In the genomic region with DNA sequence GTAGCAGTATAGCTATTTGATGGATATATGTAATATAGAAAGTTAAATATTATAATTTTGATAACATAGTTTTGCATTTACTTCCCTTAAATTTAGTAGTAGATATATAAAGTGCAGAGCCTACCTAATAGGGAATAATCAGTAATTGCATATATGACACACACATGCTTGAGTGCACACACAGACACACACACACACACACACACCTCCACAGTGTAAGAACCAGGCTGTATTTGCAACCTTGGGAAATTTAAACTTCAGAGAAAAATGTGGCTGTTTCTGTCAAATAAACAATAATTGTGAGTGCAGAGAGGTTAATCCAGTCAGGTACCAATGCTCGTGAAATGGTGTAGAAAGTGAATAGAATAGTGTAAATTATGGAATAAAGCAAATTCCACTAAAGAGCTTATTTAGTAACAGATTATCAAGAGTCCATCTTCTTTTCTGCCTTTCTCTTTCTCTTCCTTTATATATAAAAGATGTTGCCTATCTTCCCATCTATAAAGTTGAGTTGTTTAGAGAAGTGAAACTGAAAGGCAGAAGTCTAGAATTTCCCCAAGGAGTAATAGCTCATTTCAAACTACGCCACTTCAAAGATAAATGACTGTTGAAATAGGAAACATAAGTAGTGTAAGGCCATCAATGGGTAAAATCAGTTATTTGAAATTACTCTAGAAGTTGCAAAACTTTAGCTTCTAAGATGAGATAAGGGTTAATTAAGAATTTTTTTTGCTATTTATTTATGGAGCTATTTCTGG, we compare ENCODE assay signal across 1 cellular context.
TF ChIP-seq lines count a peak whose summit lies in the region.

No MANE protein-coding gene starts in this region.

TF ChIP-seq in GM12878, 131 proteins besides CTCF, POLR2A, EP300 and RAD21 (continued from another document):
- TF ChIP-seq, protein P1, sequence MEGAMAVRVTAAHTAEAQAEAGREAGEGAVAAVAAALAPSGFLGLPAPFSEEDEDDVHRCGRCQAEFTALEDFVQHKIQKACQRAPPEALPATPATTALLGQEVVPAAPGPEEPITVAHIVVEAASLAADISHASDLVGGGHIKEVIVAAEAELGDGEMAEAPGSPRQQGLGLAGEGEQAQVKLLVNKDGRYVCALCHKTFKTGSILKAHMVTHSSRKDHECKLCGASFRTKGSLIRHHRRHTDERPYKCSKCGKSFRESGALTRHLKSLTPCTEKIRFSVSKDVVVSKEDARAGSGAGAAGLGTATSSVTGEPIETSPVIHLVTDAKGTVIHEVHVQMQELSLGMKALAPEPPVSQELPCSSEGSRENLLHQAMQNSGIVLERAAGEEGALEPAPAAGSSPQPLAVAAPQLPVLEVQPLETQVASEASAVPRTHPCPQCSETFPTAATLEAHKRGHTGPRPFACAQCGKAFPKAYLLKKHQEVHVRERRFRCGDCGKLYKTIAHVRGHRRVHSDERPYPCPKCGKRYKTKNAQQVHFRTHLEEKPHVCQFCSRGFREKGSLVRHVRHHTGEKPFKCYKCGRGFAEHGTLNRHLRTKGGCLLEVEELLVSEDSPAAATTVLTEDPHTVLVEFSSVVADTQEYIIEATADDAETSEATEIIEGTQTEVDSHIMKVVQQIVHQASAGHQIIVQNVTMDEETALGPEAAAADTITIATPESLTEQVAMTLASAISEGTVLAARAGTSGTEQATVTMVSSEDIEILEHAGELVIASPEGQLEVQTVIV (IDR thresholded peaks at IDR 0.05; ENCODE audit: borderline replicate concordance, partially characterized antibody), result no peak
- TF ChIP-seq CHD1 (IDR thresholded peaks at IDR 0.05; ENCODE audit: low read depth, low read length) (no peak), EED (IDR thresholded peaks at IDR 0.05; ENCODE audit: low read depth) (no peak), PML (IDR thresholded peaks at IDR 0.05; ENCODE audit: low read length) (no peak), ESRRA (IDR thresholded peaks at IDR 0.05; ENCODE audit: low read length) (no peak)
- TF ChIP-seq, protein P2, sequence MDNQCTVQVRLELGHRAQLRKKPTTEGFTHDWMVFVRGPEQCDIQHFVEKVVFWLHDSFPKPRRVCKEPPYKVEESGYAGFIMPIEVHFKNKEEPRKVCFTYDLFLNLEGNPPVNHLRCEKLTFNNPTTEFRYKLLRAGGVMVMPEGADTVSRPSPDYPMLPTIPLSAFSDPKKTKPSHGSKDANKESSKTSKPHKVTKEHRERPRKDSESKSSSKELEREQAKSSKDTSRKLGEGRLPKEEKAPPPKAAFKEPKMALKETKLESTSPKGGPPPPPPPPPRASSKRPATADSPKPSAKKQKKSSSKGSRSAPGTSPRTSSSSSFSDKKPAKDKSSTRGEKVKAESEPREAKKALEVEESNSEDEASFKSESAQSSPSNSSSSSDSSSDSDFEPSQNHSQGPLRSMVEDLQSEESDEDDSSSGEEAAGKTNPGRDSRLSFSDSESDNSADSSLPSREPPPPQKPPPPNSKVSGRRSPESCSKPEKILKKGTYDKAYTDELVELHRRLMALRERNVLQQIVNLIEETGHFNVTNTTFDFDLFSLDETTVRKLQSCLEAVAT (IDR thresholded peaks at IDR 0.05), result no peak
